8 cellular contexts compared by ENCODE assay signal in genomic region chr7:132654150-132654549, GRCh38.
DNase-seq lines count a peak whose midpoint lies in the region; ATAC-seq and TF ChIP-seq lines count a peak whose summit lies in the region.

No MANE protein-coding gene starts in this region.

- peaks cover 21 to 23% of the 10 kb centered on the region in 2 donors for H3K4me1 Mint-ChIP-seq in immature natural killer cell

- no peaks in the 10 kb centered on the region for H3K9me2 ChIP-seq in SK-N-SH

- H3K4me1 ChIP-seq in SK-N-SH (ENCODE audit: control insufficient read depth in 1 of 2, insufficient read depth in 2 of 2, low read depth in 1 of 2, low read length in 1 of 2) (no peaks in the 10 kb centered on the region), upper lobe of left lung (peaks cover 8 to 22% (median 17%) of the 10 kb centered on the region in 4 donors)

- H4K20me1 ChIP-seq in SK-N-SH (ENCODE audit: insufficient read depth): no peaks in the 10 kb centered on the region

- CTCF ChIA-PET in SK-N-SH (lab: Yijun Ruan, JAX): interaction anchor here (0.7 to 2.1 kb wide), 11 partner anchors 8 to 72 kb away, joined by 3 to 7 read pairs (median 3); no protein-coding TSS in a partner anchor

- in situ Hi-C loops in ACHN (cut with HindIII; ENCODE audit: low pct_ligation_motif_present, low pct_unique_long_range_greater_than_20kb, low sequenced_read_pairs): no loop called here

- H3K9me3 ChIP-seq in SK-N-SH (no peaks in the 10 kb centered on the region), upper lobe of left lung (peaks cover 0 to 5% (median 0%) of the 10 kb centered on the region in 4 donors)

- H3K4me3 ChIP-seq in SK-N-SH (ENCODE audit: low read depth in 2 of 2, low read length in 1 of 2): no peak overlapping the region
- H3K4me3 ChIP-seq in upper lobe of left lung: no peak overlapping the region

- peak; percentile 57 for TF ChIP-seq CTCF in SK-N-SH (IDR thresholded peaks at IDR 0.05)
- no peak for TF ChIP-seq CTCF in upper lobe of left lung (IDR thresholded peaks at IDR 0.05)

- H3K27me3 ChIP-seq in SK-N-SH (ENCODE audit: insufficient read depth) (no peaks in the 10 kb centered on the region), upper lobe of left lung (no peaks in the 10 kb centered on the region)

- H3K79me2 ChIP-seq in SK-N-SH (ENCODE audit: insufficient read depth): no peaks in the 10 kb centered on the region

- H3F3A ChIP-seq in SK-N-SH (replicated peaks; ENCODE audit: insufficient read depth): no peaks in the 10 kb centered on the region

- H3K27me3 Mint-ChIP-seq in immature natural killer cell (ENCODE audit: low read depth in 3 of 3): peaks cover 0 to 4% (median 3%) of the 10 kb centered on the region in 3 donors

- no peak for TF ChIP-seq EP300 in SK-N-SH (IDR thresholded peaks at IDR 0.05; ENCODE audit: borderline replicate concordance in 1 of 2, low read depth in 1 of 2, low read length in 1 of 2)
- no peak for TF ChIP-seq EP300 in upper lobe of left lung (IDR thresholded peaks at IDR 0.05)

- TF ChIP-seq POLR2A in GM18505 (IDR thresholded peaks at IDR 0.05; ENCODE audit: borderline replicate concordance, extremely low read depth, insufficient read depth, insufficient read length) (no peak), erythroblast (IDR thresholded peaks at IDR 0.05; ENCODE audit: low read length) (no peak), upper lobe of left lung (IDR thresholded peaks at IDR 0.05) (no peak)

- no peaks in the 10 kb centered on the region for H3K9me3 Mint-ChIP-seq in immature natural killer cell

- peak; percentile 31 for TF ChIP-seq RAD21 in SK-N-SH (IDR thresholded peaks at IDR 0.05; ENCODE audit: low read length)

- H3K36me3 ChIP-seq in SK-N-SH (replicated peaks in 1 of 2; ENCODE audit: control insufficient read depth in 1 of 2, insufficient read depth in 2 of 2, low read length in 1 of 2) (no peaks in the 10 kb centered on the region), upper lobe of left lung (no peaks in the 10 kb centered on the region)

- no peak overlapping the region for H3K27ac Mint-ChIP-seq in immature natural killer cell

- H2AFZ ChIP-seq in SK-N-SH (ENCODE audit: low read depth): no peak overlapping the region

- no peaks in the 10 kb centered on the region for H3K36me3 Mint-ChIP-seq in immature natural killer cell

- H3K27ac ChIP-seq in SK-N-SH (ENCODE audit: low read depth in 2 of 2, low read length in 1 of 2) (no peak overlapping the region), upper lobe of left lung (no peak overlapping the region)

- WGBS in SK-N-SH (ENCODE audit: low lambda C conversion rate): 62% methylated on average over 3 of the region's 3 CpGs
- WGBS in upper lobe of left lung, 2 donors: 62 to 64% methylated on average over 3 of the region's 3 CpGs

- DNase-seq in ACHN (peak; percentile 30), SK-N-SH (no peak), immature natural killer cell (no peak), putamen (ENCODE audit: low spot score) (no peak), erythroblast (lab: John Stamatoyannopoulos, UW) (no peak), upper lobe of left lung (no peak)

- no peak overlapping the region for H3K4me2 ChIP-seq in SK-N-SH

- H3K9ac ChIP-seq in SK-N-SH: no peak overlapping the region

- POLR2A ChIA-PET in SK-N-SH (lab: Yijun Ruan, JAX): no interaction called here

- peak overlapping the region; percentile 15 to 62 (median 32) for H3K4me3 Mint-ChIP-seq in immature natural killer cell

- peak; percentile 71 for ATAC-seq in GM18505 (IDR thresholded peaks at IDR 0.05; ENCODE audit: unreplicated experiment)
- ATAC-seq in HG02884 (IDR thresholded peaks at IDR 0.05; ENCODE audit: unreplicated experiment): peak; percentile 51
- ATAC-seq in upper lobe of left lung (ENCODE audit: low FRiP score in 2 of 2): no peak

TF ChIP-seq in SK-N-SH, 30 proteins besides CTCF, POLR2A, EP300 and RAD21:
- no peak for TF ChIP-seq GABPA (IDR thresholded peaks at IDR 0.05; ENCODE audit: low read depth)
- no peak for TF ChIP-seq USF1 (IDR thresholded peaks at IDR 0.05; ENCODE audit: borderline replicate concordance, low read depth)
- 0 out of 2 replicates have a peak, but pooled peaks have one; percentile 9 for TF ChIP-seq NFIC (IDR thresholded peaks at IDR 0.05; ENCODE audit: borderline replicate concordance)

Comparison
In these comparisons a context has a peak if more than half of its experiments do, and no peak if none do; other contexts are left out.
1. ATAC-seq: peak in GM18505 (single experiment) and HG02884 (single experiment); none in upper lobe of left lung (0 of 2).